Comparison of ENCODE assay signal across 13 cellular contexts in the genomic region with DNA sequence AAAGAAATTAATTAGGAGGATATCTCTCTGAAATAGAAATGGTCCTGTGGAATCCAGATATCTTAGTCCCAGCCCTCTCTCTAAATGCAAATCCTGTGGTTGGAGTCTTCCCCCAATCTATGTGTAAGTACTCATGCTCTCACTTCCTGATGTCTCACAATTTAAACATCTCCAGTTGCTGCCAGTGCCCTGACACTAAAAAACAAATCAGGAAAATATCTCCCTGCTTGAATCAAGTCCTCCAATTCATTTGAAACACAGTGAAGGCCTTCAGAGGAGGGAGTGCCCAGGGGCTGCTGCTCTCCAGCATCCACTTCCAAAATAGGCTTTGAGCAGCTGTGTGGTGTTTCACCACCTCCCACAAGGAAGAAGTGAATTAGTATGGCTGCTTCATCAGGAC.
DNase-seq lines count a peak whose midpoint lies in the region; ATAC-seq, FAIRE-seq and TF ChIP-seq lines count a peak whose summit lies in the region.
"Had no signal": no experiment of that assay in that cellular context is flagged by ENCODE, and none has a peak within 500 bp of the region (broad histone marks: within the 10 kb centered on the region; RNA-seq: fewer than 3 reads in every experiment).

No MANE protein-coding gene starts in this region.

- TF ChIP-seq CTCF in AG04450 (IDR thresholded peaks at IDR 0.05; ENCODE audit: low read depth, low read length) (no peak), astrocyte (IDR thresholded peaks at IDR 0.05; ENCODE audit: insufficient read depth, low read depth, low read length) (no peak), transverse colon (IDR thresholded peaks at IDR 0.05) (no peak)

- no peak for TF ChIP-seq EP300 in transverse colon (IDR thresholded peaks at IDR 0.05; ENCODE audit: low read depth)

- H3K36me3 Mint-ChIP-seq in astrocyte (ENCODE audit: low read depth, unreplicated experiment), result no peaks in the 10 kb centered on the region

- H3K27me3 Mint-ChIP-seq in astrocyte (ENCODE audit: low read depth, unreplicated experiment), result no peaks in the 10 kb centered on the region
- H3K27me3 Mint-ChIP-seq: activated naive CD8-positive, alpha-beta T cell treated with anti-CD3 and anti-CD28 coated beads, Interleukin-2, amount 50 U/mL, for 24 hours; T-helper 17 cell had no signal

- no peak for TF ChIP-seq POLR2A in transverse colon (IDR thresholded peaks at IDR 0.05)

- peak; percentile 63 for FAIRE-seq in astrocyte (lab: Jason Lieb, UNC)
- FAIRE-seq: H1 had no signal

- no peaks in the 10 kb centered on the region for H3K27me3 ChIP-seq in AG04450 (ENCODE audit: control insufficient read depth, insufficient read depth, low read length)
- no peaks in the 10 kb centered on the region for H3K27me3 ChIP-seq in astrocyte (ENCODE audit: insufficient read depth, low read length)
- no peaks in the 10 kb centered on the region for H3K27me3 ChIP-seq in transverse colon
- no peaks in the 10 kb centered on the region for H3K27me3 ChIP-seq in H7 (ENCODE audit: control insufficient read depth, insufficient read depth, low read length)

- H3K4me1 ChIP-seq in astrocyte (ENCODE audit: insufficient read depth, low read length) (peaks cover 47% of the 10 kb centered on the region), transverse colon (no peaks in the 10 kb centered on the region)

- peak; percentile 26 for DNase-seq in AG04450 (ENCODE audit: low read depth, low spot score)
- peak; percentile 80 for DNase-seq in astrocyte (ENCODE audit: low read depth)
- DNase-seq in GM19238 (ENCODE audit: insufficient read length, low spot score), result no peak
- no peak for DNase-seq in transverse colon
- DNase-seq in AG20443 (ENCODE audit: low spot score), result no peak
- DNase-seq in H7, result no peak
- DNase-seq: activated naive CD8-positive, alpha-beta T cell treated with anti-CD3 and anti-CD28 coated beads, Interleukin-2, amount 50 U/mL, for 24 hours; NCI-H1694 treated with DMSO at 0.1 percent for 48 hours; T-helper 17 cell had no signal

- H3K9me3 ChIP-seq in AG04450 (ENCODE audit: control insufficient read depth, insufficient read depth, low read length) (no peaks in the 10 kb centered on the region), astrocyte (ENCODE audit: insufficient read depth, low read depth, low read length) (no peaks in the 10 kb centered on the region), transverse colon (no peaks in the 10 kb centered on the region)

- intact Hi-C loops in transverse colon (cut with DNase I; ENCODE audit: low total_unique reads), result no loop called here

- H3K4me3 ChIP-seq in AG04450 (ENCODE audit: low read depth, low read length), result no peak overlapping the region
- no peak overlapping the region for H3K4me3 ChIP-seq in astrocyte (ENCODE audit: insufficient read depth, low read depth, low read length)
- H3K4me3 ChIP-seq in transverse colon, result no peak overlapping the region
- H3K4me3 ChIP-seq in H7 (ENCODE audit: insufficient read depth, low read depth, low read length), result no peak overlapping the region

- H3K27ac ChIP-seq in AG04450 (ENCODE audit: low read depth, low read length), result no peak overlapping the region
- peak overlapping the region; percentile 56 for H3K27ac ChIP-seq in astrocyte (ENCODE audit: low read depth, low read length)
- H3K27ac ChIP-seq in transverse colon, result no peak overlapping the region

- H3K4me2 ChIP-seq in astrocyte (ENCODE audit: low read length), result peak overlapping the region; percentile 48

- CTCF ChIA-PET in AG04450 (lab: Charles Lee), result no interaction called here

- peak overlapping the region; percentile 42 for H2AFZ ChIP-seq in astrocyte (ENCODE audit: low read depth, low read length)

- peaks cover 18% of the 10 kb centered on the region for H3K4me1 Mint-ChIP-seq in astrocyte (ENCODE audit: low read depth, unreplicated experiment)
- H3K4me1 Mint-ChIP-seq: activated naive CD8-positive, alpha-beta T cell treated with anti-CD3 and anti-CD28 coated beads, Interleukin-2, amount 50 U/mL, for 24 hours; T-helper 17 cell had no signal

- H3K79me2 ChIP-seq in astrocyte (ENCODE audit: insufficient read depth, low read length), result no peaks in the 10 kb centered on the region

- POLR2A ChIA-PET in AG04450 (lab: Yijun Ruan, JAX), result no interaction called here

- H3K36me3 ChIP-seq in astrocyte (ENCODE audit: insufficient read depth, low read length) (no peaks in the 10 kb centered on the region), transverse colon (no peaks in the 10 kb centered on the region), H7 (replicated peaks; ENCODE audit: control insufficient read depth, insufficient read depth, low read length) (no peaks in the 10 kb centered on the region)

- no peaks in the 10 kb centered on the region for H3K9me3 Mint-ChIP-seq in astrocyte (ENCODE audit: unreplicated experiment)

- ATAC-seq in GM19397 (IDR thresholded peaks at IDR 0.05; ENCODE audit: unreplicated experiment), result peak; percentile 65
- ATAC-seq in HG03045 (IDR thresholded peaks at IDR 0.05; ENCODE audit: unreplicated experiment), result peak; percentile 69
- ATAC-seq: activated naive CD8-positive, alpha-beta T cell treated with anti-CD3 and anti-CD28 coated beads, Interleukin-2, amount 50 U/mL, for 24 hours; T-helper 17 cell had no signal

- H4K20me1 ChIP-seq in astrocyte (ENCODE audit: insufficient read depth, low read length), result no peaks in the 10 kb centered on the region

- in situ Hi-C loops in transverse colon (cut with MboI; ENCODE audit: low pct_ligation_motif_present in 1 of 4, low pct_unique_long_range_greater_than_20kb in 1 of 4, low sequenced_read_pairs in 3 of 4), result no loop called here

- peak overlapping the region; percentile 29 for H3K9ac ChIP-seq in astrocyte (ENCODE audit: low read length)

- H3K4me3 Mint-ChIP-seq in astrocyte (ENCODE audit: unreplicated experiment), result no peak overlapping the region
- H3K4me3 Mint-ChIP-seq: activated naive CD8-positive, alpha-beta T cell treated with anti-CD3 and anti-CD28 coated beads, Interleukin-2, amount 50 U/mL, for 24 hours; T-helper 17 cell had no signal

- peak overlapping the region; percentile 82 for H3K27ac Mint-ChIP-seq in astrocyte (ENCODE audit: unreplicated experiment)
- H3K27ac Mint-ChIP-seq: activated naive CD8-positive, alpha-beta T cell treated with anti-CD3 and anti-CD28 coated beads, Interleukin-2, amount 50 U/mL, for 24 hours; progenitor cell of endocrine pancreas; T-helper 17 cell had no signal

Comparison
In these comparisons a context has a peak if more than half of its experiments do, and no peak if none do; other contexts are left out.
1. DNase-seq: peak in AG04450 (single experiment) and astrocyte (single experiment); none in GM19238 (single experiment), transverse colon (single experiment), AG20443 (single experiment) and H7 (single experiment).